In genomic region chr3:137116619-137117018, GRCh38 we compare ENCODE assay signal across 21 cellular contexts.
"Had no signal": no experiment of that assay in that cellular context is flagged by ENCODE, and none has a peak within 500 bp of the region (broad histone marks: within the 10 kb centered on the region; RNA-seq: fewer than 3 reads in every experiment).

No MANE protein-coding gene starts in this region.

- H3K9me3 Mint-ChIP-seq: naive B cell, nephron, type B pancreatic cell had no signal

- H3K4me3 ChIP-seq: colonic mucosa, lung, pancreas, suprapubic skin, thyroid gland had no signal

- H3K4me3 Mint-ChIP-seq: naive B cell, nephron, type B pancreatic cell had no signal

- H3K9me3 ChIP-seq: colonic mucosa, pancreas, suprapubic skin, thyroid gland had no signal

- H3K27ac Mint-ChIP-seq: naive B cell, nephron, progenitor cell of endocrine pancreas, type B pancreatic cell had no signal

- H3K4me1 ChIP-seq: colonic mucosa, pancreas, suprapubic skin, thyroid gland had no signal

- H3K36me3 ChIP-seq: colonic mucosa, pancreas, suprapubic skin, thyroid gland had no signal

- FAIRE-seq: pancreas, urothelium cell line had no signal

- H3K27ac ChIP-seq: colonic mucosa, pancreas, suprapubic skin, thyroid gland had no signal

- DNase-seq: cerebellar nuclear complex; colonic mucosa; dermis blood vessel endothelial cell; foreskin fibroblast; left colon; left ventricle myocardium superior; mesendoderm; naive B cell; occipital lobe; pancreas; right cardiac atrium; stimulated activated CD4-positive, alpha-beta T cell treated with anti-CD3 and anti-CD28 coated beads, Interleukin-2, amount 100 ng/mL, for 24 hours; stimulated activated CD4-positive, alpha-beta T cell treated with anti-CD3 and anti-CD28 coated beads, Interleukin-4, amount 100 ng/mL, for 4 hours; stimulated activated naive CD4-positive, alpha-beta T cell treated with Interleukin-2 at 50 U/mL for 16 hours; thyroid gland had no signal

- H3K27me3 ChIP-seq: colonic mucosa, suprapubic skin, thyroid gland had no signal

- H3K36me3 Mint-ChIP-seq: naive B cell, type B pancreatic cell had no signal

- H3K4me1 Mint-ChIP-seq: naive B cell, nephron had no signal
